In the genomic region with DNA sequence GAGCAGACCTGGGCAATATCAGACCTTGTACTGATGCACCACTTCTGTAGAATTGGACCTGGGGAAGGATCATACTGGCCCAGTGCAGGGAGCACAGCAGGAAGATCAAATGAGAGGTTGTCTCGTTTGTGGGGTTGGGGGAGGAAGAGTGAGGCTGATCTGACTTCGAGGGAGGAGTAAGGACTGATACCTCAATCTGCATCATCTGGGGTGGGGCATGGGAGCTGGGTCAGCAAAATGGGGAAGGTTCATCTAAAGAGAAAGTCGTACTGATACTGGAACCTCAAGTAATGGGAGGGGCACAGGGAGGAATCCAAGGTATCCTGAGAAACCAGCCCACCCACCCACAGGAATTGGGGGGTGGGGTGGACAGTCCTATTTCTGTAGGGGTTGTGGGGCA, we compare ENCODE assay signal across 1 cellular context.
TF ChIP-seq lines count a peak whose summit lies in the region.

No MANE protein-coding gene starts in this region.

TF ChIP-seq in K562, 482 proteins besides CTCF, POLR2A, EP300 and RAD21:
- TF ChIP-seq SIN3B (IDR thresholded peaks at IDR 0.05; ENCODE audit: low read depth), result no peak
- TF ChIP-seq BRCA1 (IDR thresholded peaks at IDR 0.05), result no peak
- TF ChIP-seq BRCA1 (CRISPR knock-in tag; IDR thresholded peaks at IDR 0.05), result no peak
- no peak for TF ChIP-seq PYGO2 (tag; IDR thresholded peaks at IDR 0.05)
- no peak for TF ChIP-seq MTA1 (IDR thresholded peaks at IDR 0.05; ENCODE audit: borderline replicate concordance)
- TF ChIP-seq, protein P1, sequence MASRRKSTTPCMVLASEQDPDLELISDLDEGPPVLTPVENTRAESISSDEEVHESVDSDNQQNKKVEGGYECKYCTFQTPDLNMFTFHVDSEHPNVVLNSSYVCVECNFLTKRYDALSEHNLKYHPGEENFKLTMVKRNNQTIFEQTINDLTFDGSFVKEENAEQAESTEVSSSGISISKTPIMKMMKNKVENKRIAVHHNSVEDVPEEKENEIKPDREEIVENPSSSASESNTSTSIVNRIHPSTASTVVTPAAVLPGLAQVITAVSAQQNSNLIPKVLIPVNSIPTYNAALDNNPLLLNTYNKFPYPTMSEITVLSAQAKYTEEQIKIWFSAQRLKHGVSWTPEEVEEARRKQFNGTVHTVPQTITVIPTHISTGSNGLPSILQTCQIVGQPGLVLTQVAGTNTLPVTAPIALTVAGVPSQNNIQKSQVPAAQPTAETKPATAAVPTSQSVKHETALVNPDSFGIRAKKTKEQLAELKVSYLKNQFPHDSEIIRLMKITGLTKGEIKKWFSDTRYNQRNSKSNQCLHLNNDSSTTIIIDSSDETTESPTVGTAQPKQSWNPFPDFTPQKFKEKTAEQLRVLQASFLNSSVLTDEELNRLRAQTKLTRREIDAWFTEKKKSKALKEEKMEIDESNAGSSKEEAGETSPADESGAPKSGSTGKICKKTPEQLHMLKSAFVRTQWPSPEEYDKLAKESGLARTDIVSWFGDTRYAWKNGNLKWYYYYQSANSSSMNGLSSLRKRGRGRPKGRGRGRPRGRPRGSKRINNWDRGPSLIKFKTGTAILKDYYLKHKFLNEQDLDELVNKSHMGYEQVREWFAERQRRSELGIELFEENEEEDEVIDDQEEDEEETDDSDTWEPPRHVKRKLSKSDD (conservative IDR thresholded peaks at IDR 0.05; ENCODE audit: low read length), result no peak
- TF ChIP-seq ZNF586 (CRISPR knock-in tag; conservative IDR thresholded peaks at IDR 0.05), result no peak
- TF ChIP-seq MAFG (tag; conservative IDR thresholded peaks at IDR 0.05), result peak; percentile 23; the same call in 1 of the 2 replicates
- no peak for TF ChIP-seq NR2F6 (CRISPR knock-in tag; IDR thresholded peaks at IDR 0.05)
- TF ChIP-seq, protein P2, sequence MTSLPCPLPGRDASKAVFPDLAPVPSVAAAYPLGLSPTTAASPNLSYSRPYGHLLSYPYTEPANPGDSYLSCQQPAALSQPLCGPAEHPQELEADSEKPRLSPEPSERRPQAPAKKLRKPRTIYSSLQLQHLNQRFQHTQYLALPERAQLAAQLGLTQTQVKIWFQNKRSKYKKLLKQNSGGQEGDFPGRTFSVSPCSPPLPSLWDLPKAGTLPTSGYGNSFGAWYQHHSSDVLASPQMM (CRISPR knock-in tag; IDR thresholded peaks at IDR 0.05), result no peak
- TF ChIP-seq, protein P3, sequence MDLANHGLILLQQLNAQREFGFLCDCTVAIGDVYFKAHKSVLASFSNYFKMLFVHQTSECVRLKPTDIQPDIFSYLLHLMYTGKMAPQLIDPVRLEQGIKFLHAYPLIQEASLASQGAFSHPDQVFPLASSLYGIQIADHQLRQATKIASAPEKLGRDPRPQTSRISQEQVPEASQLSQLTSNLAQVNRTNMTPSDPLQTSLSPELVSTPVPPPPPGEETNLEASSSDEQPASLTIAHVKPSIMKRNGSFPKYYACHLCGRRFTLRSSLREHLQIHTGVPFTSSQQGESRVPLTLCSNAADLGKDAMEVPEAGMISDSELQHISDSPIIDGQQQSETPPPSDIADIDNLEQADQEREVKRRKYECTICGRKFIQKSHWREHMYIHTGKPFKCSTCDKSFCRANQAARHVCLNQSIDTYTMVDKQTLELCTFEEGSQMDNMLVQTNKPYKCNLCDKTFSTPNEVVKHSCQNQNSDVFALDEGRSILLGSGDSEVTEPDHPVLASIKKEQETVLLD (IDR thresholded peaks at IDR 0.05), result no peak
- TF ChIP-seq BRF1 (IDR thresholded peaks at IDR 0.05; ENCODE audit: borderline replicate concordance, extremely low read depth, insufficient read length), result no peak
- no peak for TF ChIP-seq ILF3 (IDR thresholded peaks at IDR 0.05; ENCODE audit: borderline replicate concordance)
- TF ChIP-seq ZKSCAN3 (CRISPR knock-in tag; IDR thresholded peaks at IDR 0.05), result no peak
- TF ChIP-seq, protein P4, sequence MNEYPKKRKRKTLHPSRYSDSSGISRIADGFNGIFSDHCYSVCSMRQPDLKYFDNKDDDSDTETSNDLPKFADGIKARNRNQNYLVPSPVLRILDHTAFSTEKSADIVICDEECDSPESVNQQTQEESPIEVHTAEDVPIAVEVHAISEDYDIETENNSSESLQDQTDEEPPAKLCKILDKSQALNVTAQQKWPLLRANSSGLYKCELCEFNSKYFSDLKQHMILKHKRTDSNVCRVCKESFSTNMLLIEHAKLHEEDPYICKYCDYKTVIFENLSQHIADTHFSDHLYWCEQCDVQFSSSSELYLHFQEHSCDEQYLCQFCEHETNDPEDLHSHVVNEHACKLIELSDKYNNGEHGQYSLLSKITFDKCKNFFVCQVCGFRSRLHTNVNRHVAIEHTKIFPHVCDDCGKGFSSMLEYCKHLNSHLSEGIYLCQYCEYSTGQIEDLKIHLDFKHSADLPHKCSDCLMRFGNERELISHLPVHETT (CRISPR knock-in tag; conservative IDR thresholded peaks at IDR 0.05 in 1 of 2, IDR thresholded peaks at IDR 0.05 in 1 of 2), result no peak
- no peak for TF ChIP-seq ZNF3 (CRISPR knock-in tag; IDR thresholded peaks at IDR 0.05)
- TF ChIP-seq SMARCB1 (IDR thresholded peaks at IDR 0.05; ENCODE audit: insufficient read length, low read depth), result no peak
- TF ChIP-seq KHSRP (IDR thresholded peaks at IDR 0.05), result no peak
- TF ChIP-seq ZNF316 (IDR thresholded peaks at IDR 0.05), result peak; percentile 45; the same call in 1 of the 2 replicates
- no peak for TF ChIP-seq GABPA (tag; conservative IDR thresholded peaks at IDR 0.05; ENCODE audit: low read depth)
- no peak for TF ChIP-seq FOXA3 (CRISPR knock-in tag; conservative IDR thresholded peaks at IDR 0.05 in 1 of 2, IDR thresholded peaks at IDR 0.05 in 1 of 2)
- TF ChIP-seq ZSCAN32 (CRISPR knock-in tag; IDR thresholded peaks at IDR 0.05), result no peak
- TF ChIP-seq C11orf30 (IDR thresholded peaks at IDR 0.05; ENCODE audit: low read depth), result peak; percentile 53
- no peak for TF ChIP-seq SREBF1 (IDR thresholded peaks at IDR 0.05; ENCODE audit: borderline replicate concordance, low read depth, low read length)
- TF ChIP-seq MEF2D (tag; conservative IDR thresholded peaks at IDR 0.05; ENCODE audit: low read depth), result no peak
- TF ChIP-seq, protein P5, sequence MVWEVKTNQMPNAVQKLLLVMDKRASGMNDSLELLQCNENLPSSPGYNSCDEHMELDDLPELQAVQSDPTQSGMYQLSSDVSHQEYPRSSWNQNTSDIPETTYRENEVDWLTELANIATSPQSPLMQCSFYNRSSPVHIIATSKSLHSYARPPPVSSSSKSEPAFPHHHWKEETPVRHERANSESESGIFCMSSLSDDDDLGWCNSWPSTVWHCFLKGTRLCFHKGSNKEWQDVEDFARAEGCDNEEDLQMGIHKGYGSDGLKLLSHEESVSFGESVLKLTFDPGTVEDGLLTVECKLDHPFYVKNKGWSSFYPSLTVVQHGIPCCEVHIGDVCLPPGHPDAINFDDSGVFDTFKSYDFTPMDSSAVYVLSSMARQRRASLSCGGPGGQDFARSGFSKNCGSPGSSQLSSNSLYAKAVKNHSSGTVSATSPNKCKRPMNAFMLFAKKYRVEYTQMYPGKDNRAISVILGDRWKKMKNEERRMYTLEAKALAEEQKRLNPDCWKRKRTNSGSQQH (CRISPR knock-in tag; IDR thresholded peaks at IDR 0.05), result no peak
- TF ChIP-seq MBD2 (IDR thresholded peaks at IDR 0.05; ENCODE audit: borderline replicate concordance, low read depth), result no peak
- TF ChIP-seq HSF4 (CRISPR knock-in tag; IDR thresholded peaks at IDR 0.05; ENCODE audit: borderline replicate concordance), result no peak
